8 cellular contexts compared by ENCODE assay signal in the genomic region with DNA sequence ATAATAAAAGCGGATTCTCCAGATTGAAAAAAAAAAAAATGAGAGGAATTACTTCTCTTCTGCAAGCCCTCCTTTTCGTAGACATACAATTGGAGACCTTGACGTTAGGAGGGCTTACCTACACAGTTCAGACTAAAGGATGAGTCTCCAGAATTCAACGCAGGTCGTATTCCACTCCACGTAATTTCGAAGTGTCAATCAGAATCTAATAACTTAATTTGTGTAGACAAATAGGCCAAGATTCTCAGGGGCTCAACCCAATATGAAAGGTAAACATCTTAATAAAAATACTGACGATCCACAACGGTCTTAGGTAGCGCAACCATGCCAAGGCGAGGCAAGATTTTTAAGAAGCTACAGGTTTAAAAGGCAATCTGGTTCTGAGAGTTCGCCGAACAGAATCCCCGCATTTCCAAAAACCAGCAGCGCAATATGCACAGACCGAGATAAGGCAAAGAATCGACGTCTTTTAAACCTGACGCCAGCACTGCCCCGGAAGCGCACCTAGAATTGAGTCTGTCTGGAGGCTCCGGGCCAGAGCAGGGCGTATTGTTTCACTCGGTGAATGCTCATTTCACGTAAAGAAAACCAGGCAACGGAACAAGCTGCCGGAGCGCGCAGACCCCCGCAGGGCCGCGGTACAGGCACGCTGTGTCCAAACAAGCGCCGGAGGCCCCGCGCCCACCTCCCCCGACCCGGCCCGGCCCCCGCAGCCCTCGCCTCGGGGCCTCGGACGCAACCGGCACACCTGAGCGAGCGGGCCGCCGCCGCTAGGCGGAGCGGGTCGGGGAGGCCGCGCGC. TPM values are rescaled to one million over a fixed set of nuclear protein-coding genes. Genes with fewer than 3 reads are reported as not detected.
DNase-seq lines count a peak whose midpoint lies in the region; ATAC-seq and TF ChIP-seq lines count a peak whose summit lies in the region.

No MANE protein-coding gene starts in this region.

- no peaks in the 10 kb centered on the region for H3K9me3 Mint-ChIP-seq in stimulated activated naive B cell treated with anti-CD40 and anti-IgM and Interleukin-4, amounts not matched to agents 10 μg/mL and 1 μg/mL and 100 μg/mL, for 72 hours

- 2 to 3% methylated on average over 25 to 30 of the region's 57 CpGs for WGBS in lower leg skin, 2 donors

- peaks cover 13 to 20% of the 10 kb centered on the region in 2 donors for H3K4me1 Mint-ChIP-seq in stimulated activated naive B cell treated with anti-CD40 and anti-IgM and Interleukin-4, amounts not matched to agents 10 μg/mL and 1 μg/mL and 100 μg/mL, for 72 hours

- H3K4me3 Mint-ChIP-seq in stimulated activated naive B cell treated with anti-CD40 and anti-IgM and Interleukin-4, amounts not matched to agents 10 μg/mL and 1 μg/mL and 100 μg/mL, for 72 hours: peak overlapping the region; percentile 85 to 96

- intact Hi-C loops in lower leg skin (cut with DNase I; ENCODE audit: low total_unique reads): no loop called here

- no peak for TF ChIP-seq POLR2A in lower leg skin (IDR thresholded peaks at IDR 0.05)

- peak overlapping the region; percentile 54 for H3K27ac ChIP-seq in cingulate gyrus (ENCODE audit: low read depth, low read length)

- H3K36me3 Mint-ChIP-seq in stimulated activated naive B cell treated with anti-CD40 and anti-IgM and Interleukin-4, amounts not matched to agents 10 μg/mL and 1 μg/mL and 100 μg/mL, for 72 hours: peaks cover 2 to 6% of the 10 kb centered on the region in 2 donors

- ATAC-seq in GM19468 (IDR thresholded peaks at IDR 0.05; ENCODE audit: extremely low read depth, unreplicated experiment) (peak; percentile 13), HG03575 (IDR thresholded peaks at IDR 0.05; ENCODE audit: extremely low read depth, insufficient number of reproducible peaks, low FRiP score, unreplicated experiment) (peak; percentile 13), SK-N-SH treated with all-trans-retinoic acid at 6 μM for 48 hours (peak; percentile 14)
- peak; percentile 52 to 54 for ATAC-seq in stimulated activated naive B cell treated with anti-CD40 and anti-IgM and Interleukin-4, amounts not matched to agents 10 μg/mL and 1 μg/mL and 100 μg/mL, for 72 hours (replicated peaks)

- TF ChIP-seq CTCF in GM10266 (IDR thresholded peaks at IDR 0.05; ENCODE audit: control insufficient read depth, insufficient read depth, low read depth, missing control alignments) (peak; percentile 46), lower leg skin (IDR thresholded peaks at IDR 0.05) (no peak)

- no peaks in the 10 kb centered on the region for H3K27me3 Mint-ChIP-seq in stimulated activated naive B cell treated with anti-CD40 and anti-IgM and Interleukin-4, amounts not matched to agents 10 μg/mL and 1 μg/mL and 100 μg/mL, for 72 hours

- peak overlapping the region; percentile 94 for H3K27ac Mint-ChIP-seq in stimulated activated naive B cell treated with anti-CD40 and anti-IgM and Interleukin-4, amounts not matched to agents 10 μg/mL and 1 μg/mL and 100 μg/mL, for 72 hours

- DNase-seq in GM10266 (ENCODE audit: extremely low spot score) (no peak), lower leg skin (ENCODE audit: low spot score in 2 of 2) (peak; percentile 43 to 91), NCI-H2029 treated with DMSO at 0.1 percent for 48 hours (lab: John Stamatoyannopoulos, UW) (no peak)
- DNase-seq in stimulated activated naive B cell treated with anti-CD40 and anti-IgM and Interleukin-4, amounts not matched to agents 10 μg/mL and 1 μg/mL and 100 μg/mL, for 72 hours: no peak

- H3K4me3 ChIP-seq in lower leg skin (ENCODE audit: low read depth, poor library complexity, severe bottlenecking): peak overlapping the region; percentile 71

TF ChIP-seq in SK-N-SH treated with all-trans-retinoic acid at 6 μM for 48 hours, 23 proteins besides CTCF, POLR2A, EP300 and RAD21:
- TF ChIP-seq ZFP3 (CRISPR knock-in tag; IDR thresholded peaks at IDR 0.05) (no peak), ZNF8 (CRISPR knock-in tag; IDR thresholded peaks at IDR 0.05) (peak; percentile 33; the same call in 1 of the 2 replicates)

RNA-seq across cellular contexts. Expression of gene MBTPS1, which starts 0.6 kb away (rescaled TPM):
- 10 to 100 TPM; 57.0 to 98.8 (median 81.4) TPM for total RNA-seq in lower leg skin

RNA-seq across cellular contexts. Expression of gene HSDL1, which starts 28.9 kb away (rescaled TPM):
- total RNA-seq in lower leg skin: 10 to 100 TPM in 3 of 4 donors, 1 to 10 TPM in 1; 8.0 to 14.2 (median 12.0) TPM

RNA-seq across cellular contexts. Expression of gene DNAAF1, which starts 29.0 kb away (rescaled TPM):
- total RNA-seq in lower leg skin: 1 to 10 TPM in 1 of 4 donors, under 1 TPM in 1, not detected in 2; 0.71 to 1.0 TPM

Comparison
In these comparisons a context has a peak if more than half of its experiments do, and no peak if none do; other contexts are left out.
1. DNase-seq: peak in lower leg skin (2 of 2); none in GM10266 (single experiment), stimulated activated naive B cell treated with anti-CD40 and anti-IgM and Interleukin-4, amounts not matched to agents 10 μg/mL and 1 μg/mL and 100 μg/mL, for 72 hours (single experiment) and NCI-H2029 treated with DMSO at 0.1 percent for 48 hours (single experiment).
2. Peak in every context shown above with its lines, with median percentiles within 50 percentile points of each other: ATAC-seq.